Comparison of ENCODE assay signal across 17 cellular contexts in the genomic region with DNA sequence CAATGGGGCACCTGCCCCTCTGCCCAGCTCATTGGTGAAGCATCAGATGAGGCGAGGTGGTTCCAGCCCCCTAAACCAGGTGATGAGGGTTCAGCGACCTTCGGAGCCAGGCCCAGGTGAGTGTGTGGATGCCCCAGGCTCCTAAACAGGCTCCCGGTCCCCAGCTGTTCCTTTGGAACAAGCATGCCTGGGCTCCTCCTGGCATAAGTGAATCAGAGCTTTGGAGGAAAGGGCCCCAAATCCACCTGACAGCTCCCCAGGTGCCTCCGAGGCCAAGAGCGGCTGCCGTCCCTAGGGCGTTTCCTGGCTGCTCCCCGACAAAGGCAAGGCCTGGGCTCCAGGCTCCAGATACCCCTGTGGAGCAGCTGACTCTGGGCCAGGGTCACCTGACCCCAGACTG.
"Had no signal": no experiment of that assay in that cellular context is flagged by ENCODE, and none has a peak within 500 bp of the region (broad histone marks: within the 10 kb centered on the region; RNA-seq: fewer than 3 reads in every experiment).

No MANE protein-coding gene starts in this region.

- FAIRE-seq: colon, frontal cortex had no signal

- H3K27ac ChIP-seq: suprapubic skin, tibial artery, upper lobe of left lung, uterus had no signal

- H3K36me3 ChIP-seq: heart left ventricle, suprapubic skin, tibial artery, upper lobe of left lung, uterus had no signal

- H3K27me3 ChIP-seq: heart left ventricle, upper lobe of left lung, uterus had no signal

- DNase-seq: effector memory CD8-positive, alpha-beta T cell; heart left ventricle; hippocampal formation; kidney glomerular epithelial cell; mammary epithelial cell; mucosa of descending colon; naive thymus-derived CD8-positive, alpha-beta T cell; right cardiac atrium; stimulated activated CD4-positive, alpha-beta T cell treated with anti-CD3 and anti-CD28 coated beads, Interleukin-4, amount 100 ng/mL, for 1 hour; stimulated activated CD8-positive, alpha-beta memory T cell treated with anti-CD3 and anti-CD28 coated beads, Interleukin-4, amount 100 ng/mL, for 48 hours; stimulated activated naive CD8-positive, alpha-beta T cell treated with anti-CD3 and anti-CD28 coated beads, Interleukin-15, Interleukin-2, amounts not matched to agents 100 U/mL and 50 U/mL, for 24 hours; tibial artery; uterus had no signal

- H3K9me3 ChIP-seq: heart left ventricle, mucosa of descending colon, suprapubic skin, tibial artery, upper lobe of left lung, uterus had no signal

- H3K4me3 ChIP-seq: heart left ventricle, mucosa of descending colon, suprapubic skin, tibial artery, upper lobe of left lung, uterus had no signal
